ENCODE assay signal across 1 cellular context in genomic region chr2:152175368-152176112, GRCh38.
TF ChIP-seq lines count a peak whose summit lies in the region.

TSS of gene STAM2 (minus strand) at chr2:152175763. CDS start at chr2:152175642, 121 bp downstream.

TF ChIP-seq in HepG2, 621 proteins besides CTCF, POLR2A, EP300 and RAD21 (continued from another document and continues in another):
- TF ChIP-seq, protein P1, sequence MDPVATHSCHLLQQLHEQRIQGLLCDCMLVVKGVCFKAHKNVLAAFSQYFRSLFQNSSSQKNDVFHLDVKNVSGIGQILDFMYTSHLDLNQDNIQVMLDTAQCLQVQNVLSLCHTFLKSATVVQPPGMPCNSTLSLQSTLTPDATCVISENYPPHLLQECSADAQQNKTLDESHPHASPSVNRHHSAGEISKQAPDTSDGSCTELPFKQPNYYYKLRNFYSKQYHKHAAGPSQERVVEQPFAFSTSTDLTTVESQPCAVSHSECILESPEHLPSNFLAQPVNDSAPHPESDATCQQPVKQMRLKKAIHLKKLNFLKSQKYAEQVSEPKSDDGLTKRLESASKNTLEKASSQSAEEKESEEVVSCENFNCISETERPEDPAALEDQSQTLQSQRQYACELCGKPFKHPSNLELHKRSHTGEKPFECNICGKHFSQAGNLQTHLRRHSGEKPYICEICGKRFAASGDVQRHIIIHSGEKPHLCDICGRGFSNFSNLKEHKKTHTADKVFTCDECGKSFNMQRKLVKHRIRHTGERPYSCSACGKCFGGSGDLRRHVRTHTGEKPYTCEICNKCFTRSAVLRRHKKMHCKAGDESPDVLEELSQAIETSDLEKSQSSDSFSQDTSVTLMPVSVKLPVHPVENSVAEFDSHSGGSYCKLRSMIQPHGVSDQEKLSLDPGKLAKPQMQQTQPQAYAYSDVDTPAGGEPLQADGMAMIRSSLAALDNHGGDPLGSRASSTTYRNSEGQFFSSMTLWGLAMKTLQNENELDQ (CRISPR knock-in tag; IDR thresholded peaks at IDR 0.05; ENCODE audit: borderline replicate concordance) = no peak
- TF ChIP-seq U2AF1 (optimal IDR thresholded peaks at IDR 0.05; ENCODE audit: low read depth, low read length) (peak; percentile 98), ZNF230 (CRISPR knock-in tag; IDR thresholded peaks at IDR 0.05) (peak; percentile 76), ZNF331 (CRISPR knock-in tag; IDR thresholded peaks at IDR 0.05) (peak; percentile 87), ZBTB3 (CRISPR knock-in tag; IDR thresholded peaks at IDR 0.05; ENCODE audit: borderline replicate concordance, low read depth) (0 out of 2 replicates have a peak, but pooled peaks have one; percentile 64), FOXJ3 (CRISPR knock-in tag; IDR thresholded peaks at IDR 0.05; ENCODE audit: borderline replicate concordance) (peak; percentile 94), ZC3H13 (CRISPR knock-in tag; IDR thresholded peaks at IDR 0.05) (peak; percentile 82; the same call in 1 of the 2 replicates), CAMTA2 (CRISPR knock-in tag; IDR thresholded peaks at IDR 0.05; ENCODE audit: borderline replicate concordance) (peak; percentile 97), ZNF510 (CRISPR knock-in tag; IDR thresholded peaks at IDR 0.05; ENCODE audit: low read depth) (peak; percentile 60; the same call in 1 of the 2 replicates), ZFP36L2 (CRISPR knock-in tag; IDR thresholded peaks at IDR 0.05) (no peak), NFYB (CRISPR knock-in tag; IDR thresholded peaks at IDR 0.05) (no peak; the same call in 1 of the 2 replicates), ZNF143 (CRISPR knock-in tag; IDR thresholded peaks at IDR 0.05) (peak; percentile 78), CCDC6 (CRISPR knock-in tag; IDR thresholded peaks at IDR 0.05) (peak; percentile 83; the same call in 1 of the 2 replicates), GATAD1 (CRISPR knock-in tag; IDR thresholded peaks at IDR 0.05) (peak; percentile 98), SNRNP70 (IDR thresholded peaks at IDR 0.05; ENCODE audit: low read depth, low read length) (no peak), ZNF414 (CRISPR knock-in tag; IDR thresholded peaks at IDR 0.05) (peak; percentile 97), ATF7-NPFF (CRISPR knock-in tag; IDR thresholded peaks at IDR 0.05; ENCODE audit: low read depth) (0 out of 2 replicates have a peak, but pooled peaks have one; percentile 63), ZBTB42 (CRISPR knock-in tag; IDR thresholded peaks at IDR 0.05) (no peak), SSRP1 (CRISPR knock-in tag; IDR thresholded peaks at IDR 0.05) (peak; percentile 61; the same call in 1 of the 2 replicates), ZNF605 (CRISPR knock-in tag; IDR thresholded peaks at IDR 0.05) (peak; percentile 97), TBX2 (CRISPR knock-in tag; IDR thresholded peaks at IDR 0.05; ENCODE audit: borderline replicate concordance) (peak; percentile 90), ZNF10 (CRISPR knock-in tag; IDR thresholded peaks at IDR 0.05; ENCODE audit: borderline replicate concordance, low read depth) (no peak), AKAP8 (CRISPR knock-in tag; IDR thresholded peaks at IDR 0.05) (0 out of 2 replicates have a peak, but pooled peaks have one; percentile 51), ZNF704 (CRISPR knock-in tag; IDR thresholded peaks at IDR 0.05; ENCODE audit: borderline replicate concordance) (peak; percentile 96), PAXIP1 (CRISPR knock-in tag; conservative IDR thresholded peaks at IDR 0.05) (peak; percentile 62), ZNF17 (CRISPR knock-in tag; IDR thresholded peaks at IDR 0.05) (no peak), ISL2 (CRISPR knock-in tag; IDR thresholded peaks at IDR 0.05) (peak; percentile 84), HMG20A (CRISPR knock-in tag; IDR thresholded peaks at IDR 0.05; ENCODE audit: borderline replicate concordance) (peak; percentile 54), RAD51 (IDR thresholded peaks at IDR 0.05; ENCODE audit: borderline replicate concordance) (no peak), ZNF547 (CRISPR knock-in tag; IDR thresholded peaks at IDR 0.05) (peak; percentile 85), BHLHE40 (IDR thresholded peaks at IDR 0.05; ENCODE audit: low read length) (no peak), ZBTB20 (CRISPR knock-in tag; IDR thresholded peaks at IDR 0.05; ENCODE audit: borderline replicate concordance, low read depth) (no peak; the same call in 1 of the 2 replicates), RBAK (CRISPR knock-in tag; IDR thresholded peaks at IDR 0.05) (no peak), ZC3H4 (CRISPR knock-in tag; IDR thresholded peaks at IDR 0.05; ENCODE audit: borderline replicate concordance) (peak; percentile 65; the same call in 1 of the 2 replicates)
- TF ChIP-seq, protein P2, sequence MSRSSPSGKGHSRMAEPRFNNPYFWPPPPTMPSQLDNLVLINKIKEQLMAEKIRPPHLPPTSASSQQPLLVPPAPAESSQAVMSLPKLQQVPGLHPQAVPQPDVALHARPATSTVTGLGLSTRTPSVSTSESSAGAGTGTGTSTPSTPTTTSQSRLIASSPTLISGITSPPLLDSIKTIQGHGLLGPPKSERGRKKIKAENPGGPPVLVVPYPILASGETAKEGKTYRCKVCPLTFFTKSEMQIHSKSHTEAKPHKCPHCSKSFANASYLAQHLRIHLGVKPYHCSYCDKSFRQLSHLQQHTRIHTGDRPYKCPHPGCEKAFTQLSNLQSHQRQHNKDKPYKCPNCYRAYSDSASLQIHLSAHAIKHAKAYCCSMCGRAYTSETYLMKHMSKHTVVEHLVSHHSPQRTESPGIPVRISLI (CRISPR knock-in tag; IDR thresholded peaks at IDR 0.05; ENCODE audit: borderline replicate concordance) = peak; percentile 31; the same call in 1 of the 2 replicates
- TF ChIP-seq, protein P3, sequence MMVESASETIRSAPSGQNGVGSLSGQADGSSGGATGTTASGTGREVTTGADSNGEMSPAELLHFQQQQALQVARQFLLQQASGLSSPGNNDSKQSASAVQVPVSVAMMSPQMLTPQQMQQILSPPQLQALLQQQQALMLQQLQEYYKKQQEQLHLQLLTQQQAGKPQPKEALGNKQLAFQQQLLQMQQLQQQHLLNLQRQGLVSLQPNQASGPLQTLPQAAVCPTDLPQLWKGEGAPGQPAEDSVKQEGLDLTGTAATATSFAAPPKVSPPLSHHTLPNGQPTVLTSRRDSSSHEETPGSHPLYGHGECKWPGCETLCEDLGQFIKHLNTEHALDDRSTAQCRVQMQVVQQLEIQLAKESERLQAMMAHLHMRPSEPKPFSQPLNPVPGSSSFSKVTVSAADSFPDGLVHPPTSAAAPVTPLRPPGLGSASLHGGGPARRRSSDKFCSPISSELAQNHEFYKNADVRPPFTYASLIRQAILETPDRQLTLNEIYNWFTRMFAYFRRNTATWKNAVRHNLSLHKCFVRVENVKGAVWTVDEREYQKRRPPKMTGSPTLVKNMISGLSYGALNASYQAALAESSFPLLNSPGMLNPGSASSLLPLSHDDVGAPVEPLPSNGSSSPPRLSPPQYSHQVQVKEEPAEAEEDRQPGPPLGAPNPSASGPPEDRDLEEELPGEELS (CRISPR knock-in tag; IDR thresholded peaks at IDR 0.05) = peak; percentile 74
- TF ChIP-seq, protein P4, sequence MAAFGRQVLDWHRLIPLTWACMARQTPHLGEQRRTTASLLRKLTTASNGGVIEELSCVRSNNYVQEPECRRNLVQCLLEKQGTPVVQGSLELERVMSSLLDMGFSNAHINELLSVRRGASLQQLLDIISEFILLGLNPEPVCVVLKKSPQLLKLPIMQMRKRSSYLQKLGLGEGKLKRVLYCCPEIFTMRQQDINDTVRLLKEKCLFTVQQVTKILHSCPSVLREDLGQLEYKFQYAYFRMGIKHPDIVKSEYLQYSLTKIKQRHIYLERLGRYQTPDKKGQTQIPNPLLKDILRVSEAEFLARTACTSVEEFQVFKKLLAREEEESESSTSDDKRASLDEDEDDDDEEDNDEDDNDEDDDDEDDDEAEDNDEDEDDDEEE (CRISPR knock-in tag; IDR thresholded peaks at IDR 0.05) = no peak; the same call in none of the 2 replicates
- TF ChIP-seq, protein P5, sequence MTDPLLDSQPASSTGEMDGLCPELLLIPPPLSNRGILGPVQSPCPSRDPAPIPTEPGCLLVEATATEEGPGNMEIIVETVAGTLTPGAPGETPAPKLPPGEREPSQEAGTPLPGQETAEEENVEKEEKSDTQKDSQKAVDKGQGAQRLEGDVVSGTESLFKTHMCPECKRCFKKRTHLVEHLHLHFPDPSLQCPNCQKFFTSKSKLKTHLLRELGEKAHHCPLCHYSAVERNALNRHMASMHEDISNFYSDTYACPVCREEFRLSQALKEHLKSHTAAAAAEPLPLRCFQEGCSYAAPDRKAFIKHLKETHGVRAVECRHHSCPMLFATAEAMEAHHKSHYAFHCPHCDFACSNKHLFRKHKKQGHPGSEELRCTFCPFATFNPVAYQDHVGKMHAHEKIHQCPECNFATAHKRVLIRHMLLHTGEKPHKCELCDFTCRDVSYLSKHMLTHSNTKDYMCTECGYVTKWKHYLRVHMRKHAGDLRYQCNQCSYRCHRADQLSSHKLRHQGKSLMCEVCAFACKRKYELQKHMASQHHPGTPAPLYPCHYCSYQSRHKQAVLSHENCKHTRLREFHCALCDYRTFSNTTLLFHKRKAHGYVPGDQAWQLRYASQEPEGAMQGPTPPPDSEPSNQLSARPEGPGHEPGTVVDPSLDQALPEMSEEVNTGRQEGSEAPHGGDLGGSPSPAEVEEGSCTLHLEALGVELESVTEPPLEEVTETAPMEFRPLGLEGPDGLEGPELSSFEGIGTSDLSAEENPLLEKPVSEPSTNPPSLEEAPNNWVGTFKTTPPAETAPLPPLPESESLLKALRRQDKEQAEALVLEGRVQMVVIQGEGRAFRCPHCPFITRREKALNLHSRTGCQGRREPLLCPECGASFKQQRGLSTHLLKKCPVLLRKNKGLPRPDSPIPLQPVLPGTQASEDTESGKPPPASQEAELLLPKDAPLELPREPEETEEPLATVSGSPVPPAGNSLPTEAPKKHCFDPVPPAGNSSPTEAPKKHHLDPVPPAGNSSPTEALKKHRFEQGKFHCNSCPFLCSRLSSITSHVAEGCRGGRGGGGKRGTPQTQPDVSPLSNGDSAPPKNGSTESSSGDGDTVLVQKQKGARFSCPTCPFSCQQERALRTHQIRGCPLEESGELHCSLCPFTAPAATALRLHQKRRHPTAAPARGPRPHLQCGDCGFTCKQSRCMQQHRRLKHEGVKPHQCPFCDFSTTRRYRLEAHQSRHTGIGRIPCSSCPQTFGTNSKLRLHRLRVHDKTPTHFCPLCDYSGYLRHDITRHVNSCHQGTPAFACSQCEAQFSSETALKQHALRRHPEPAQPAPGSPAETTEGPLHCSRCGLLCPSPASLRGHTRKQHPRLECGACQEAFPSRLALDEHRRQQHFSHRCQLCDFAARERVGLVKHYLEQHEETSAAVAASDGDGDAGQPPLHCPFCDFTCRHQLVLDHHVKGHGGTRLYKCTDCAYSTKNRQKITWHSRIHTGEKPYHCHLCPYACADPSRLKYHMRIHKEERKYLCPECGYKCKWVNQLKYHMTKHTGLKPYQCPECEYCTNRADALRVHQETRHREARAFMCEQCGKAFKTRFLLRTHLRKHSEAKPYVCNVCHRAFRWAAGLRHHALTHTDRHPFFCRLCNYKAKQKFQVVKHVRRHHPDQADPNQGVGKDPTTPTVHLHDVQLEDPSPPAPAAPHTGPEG (CRISPR knock-in tag; IDR thresholded peaks at IDR 0.05) = peak; percentile 86
- TF ChIP-seq, protein P6, sequence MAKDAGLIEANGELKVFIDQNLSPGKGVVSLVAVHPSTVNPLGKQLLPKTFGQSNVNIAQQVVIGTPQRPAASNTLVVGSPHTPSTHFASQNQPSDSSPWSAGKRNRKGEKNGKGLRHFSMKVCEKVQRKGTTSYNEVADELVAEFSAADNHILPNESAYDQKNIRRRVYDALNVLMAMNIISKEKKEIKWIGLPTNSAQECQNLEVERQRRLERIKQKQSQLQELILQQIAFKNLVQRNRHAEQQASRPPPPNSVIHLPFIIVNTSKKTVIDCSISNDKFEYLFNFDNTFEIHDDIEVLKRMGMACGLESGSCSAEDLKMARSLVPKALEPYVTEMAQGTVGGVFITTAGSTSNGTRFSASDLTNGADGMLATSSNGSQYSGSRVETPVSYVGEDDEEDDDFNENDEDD (CRISPR knock-in tag; IDR thresholded peaks at IDR 0.05; ENCODE audit: borderline replicate concordance) = peak; percentile 71; the same call in 1 of the 2 replicates
